15 cellular contexts compared by ENCODE assay signal in genomic region chr15:74840851-74841760, GRCh38. TPM values are rescaled to one million over a fixed set of nuclear protein-coding genes. Genes with fewer than 3 reads are reported as not detected.
DNase-seq lines count a peak whose midpoint lies in the region; ATAC-seq and TF ChIP-seq lines count a peak whose summit lies in the region.
"Had no signal": no experiment of that assay in that cellular context is flagged by ENCODE, and none has a peak within 500 bp of the region (broad histone marks: within the 10 kb centered on the region; RNA-seq: fewer than 3 reads in every experiment).

No MANE protein-coding gene starts in this region.

- H3K27ac Mint-ChIP-seq in CD8-positive, alpha-beta T cell = no peak overlapping the region
- H3K27ac Mint-ChIP-seq in activated naive CD8-positive, alpha-beta T cell treated with anti-CD3 and anti-CD28 coated beads, Interleukin-2, amount 50 U/mL, for 24 hours = peak overlapping the region; percentile 15
- peak overlapping the region in 1 of 2 donors; percentile 33 for H3K27ac Mint-ChIP-seq in natural killer cell

- peaks cover 9% of the 10 kb centered on the region for H3K36me3 ChIP-seq in CD8-positive, alpha-beta T cell (ENCODE audit: insufficient read depth, low read length)
- peaks cover 7% of the 10 kb centered on the region; the same call in 1 of the 2 replicates for H3K36me3 ChIP-seq in Karpas-422 (ENCODE audit: insufficient read depth, low read length)
- H3K36me3 ChIP-seq in PC-3 (ENCODE audit: low read depth, low read length) = no peaks in the 10 kb centered on the region

- no peaks in the 10 kb centered on the region for H3K27me3 ChIP-seq in CD8-positive, alpha-beta T cell (ENCODE audit: insufficient read depth, low read length)
- H3K27me3 ChIP-seq in Karpas-422 (ENCODE audit: low read length) (no peaks in the 10 kb centered on the region), PC-3 (ENCODE audit: low read length) (no peaks in the 10 kb centered on the region)
- H3K27me3 ChIP-seq: cardiac muscle cell, esophagus squamous epithelium had no signal

- peaks cover 41% of the 10 kb centered on the region for H3K4me1 ChIP-seq in CD8-positive, alpha-beta T cell (ENCODE audit: insufficient read depth, low read length)
- H3K4me1 ChIP-seq in Karpas-422 (ENCODE audit: low read length) (peaks cover 69% of the 10 kb centered on the region), PC-3 (ENCODE audit: insufficient read depth, low read length) (peaks cover 14% of the 10 kb centered on the region)

- H3K9ac ChIP-seq in Karpas-422 (ENCODE audit: low read length) = peak overlapping the region; percentile 98
- no peak overlapping the region for H3K9ac ChIP-seq in PC-3 (ENCODE audit: low read length)

- CTCF ChIA-PET in CD8-positive, alpha-beta T cell (lab: Charles Lee) = interaction anchor here (1.2 to 6.1 kb wide), 7 partner anchors 12 to 209 kb away, joined by 3 to 62 read pairs (median 4); partner anchors contain the start of gene FAM219B
- CTCF ChIA-PET in PC-3 (lab: Charles Lee) = no interaction called here

- H3K4me2 ChIP-seq in Karpas-422 (ENCODE audit: low read depth, low read length, poor library complexity, severe bottlenecking) = peak overlapping the region; percentile 83
- no peak overlapping the region for H3K4me2 ChIP-seq in PC-3 (ENCODE audit: low read length)

- H3K36me3 Mint-ChIP-seq in CD8-positive, alpha-beta T cell = peaks cover 40% of the 10 kb centered on the region
- peaks cover 7% of the 10 kb centered on the region for H3K36me3 Mint-ChIP-seq in activated naive CD8-positive, alpha-beta T cell treated with anti-CD3 and anti-CD28 coated beads, Interleukin-2, amount 50 U/mL, for 24 hours (ENCODE audit: low read depth)
- no peaks in the 10 kb centered on the region for H3K36me3 Mint-ChIP-seq in natural killer cell

- H3K27me3 Mint-ChIP-seq in CD8-positive, alpha-beta T cell (ENCODE audit: low read depth) = no peaks in the 10 kb centered on the region
- no peaks in the 10 kb centered on the region for H3K27me3 Mint-ChIP-seq in activated naive CD8-positive, alpha-beta T cell treated with anti-CD3 and anti-CD28 coated beads, Interleukin-2, amount 50 U/mL, for 24 hours
- no peaks in the 10 kb centered on the region for H3K27me3 Mint-ChIP-seq in natural killer cell (ENCODE audit: low read depth in 2 of 2)

- no peak overlapping the region for H2AFZ ChIP-seq in Karpas-422 (ENCODE audit: low read length)
- no peak overlapping the region for H2AFZ ChIP-seq in PC-3 (ENCODE audit: low read length)

- peak overlapping the region; percentile 91 for H3K4me3 Mint-ChIP-seq in CD8-positive, alpha-beta T cell
- H3K4me3 Mint-ChIP-seq in activated naive CD8-positive, alpha-beta T cell treated with anti-CD3 and anti-CD28 coated beads, Interleukin-2, amount 50 U/mL, for 24 hours = peak overlapping the region; percentile 89
- H3K4me3 Mint-ChIP-seq in natural killer cell = peak overlapping the region; percentile 37

- no peak for TF ChIP-seq CTCF in CD8-positive, alpha-beta T cell (IDR thresholded peaks at IDR 0.05)
- TF ChIP-seq CTCF in natural killer cell (IDR thresholded peaks at IDR 0.05) (no peak), PC-3 (conservative IDR thresholded peaks at IDR 0.05; ENCODE audit: low read depth, low read length) (no peak)

- no peak for ATAC-seq in CD8-positive, alpha-beta T cell
- no peak for ATAC-seq in activated naive CD8-positive, alpha-beta T cell treated with anti-CD3 and anti-CD28 coated beads, Interleukin-2, amount 50 U/mL, for 24 hours
- ATAC-seq in natural killer cell (no peak), PC-3 (no peak), HG02884 (IDR thresholded peaks at IDR 0.05; ENCODE audit: unreplicated experiment) (no peak)

- no peak overlapping the region for H3K4me3 ChIP-seq in CD8-positive, alpha-beta T cell (ENCODE audit: low read depth, low read length)
- H3K4me3 ChIP-seq in Karpas-422 (ENCODE audit: low read length) (peak overlapping the region; percentile 100; the same call in 1 of the 2 replicates), PC-3 (ENCODE audit: low read length) (no peak overlapping the region)
- H3K4me3 ChIP-seq: cardiac muscle cell had no signal

- no peaks in the 10 kb centered on the region for H3K9me3 ChIP-seq in CD8-positive, alpha-beta T cell (ENCODE audit: low read length)
- H3K9me3 ChIP-seq in Karpas-422 (ENCODE audit: low read length) (no peaks in the 10 kb centered on the region), PC-3 (ENCODE audit: low read length) (no peaks in the 10 kb centered on the region)
- H3K9me3 ChIP-seq: esophagus squamous epithelium had no signal

- POLR2A ChIA-PET in CD8-positive, alpha-beta T cell (lab: Charles Lee) = interaction anchor here (0.8 to 2.6 kb wide), 4 partner anchors 53 to 70 kb away, joined by 3 to 11 read pairs (median 6); no protein-coding TSS in a partner anchor
- POLR2A ChIA-PET in PC-3 (lab: Charles Lee; ENCODE audit: unreplicated experiment) = interaction anchor here (0.6 kb wide), 1 partner anchor 872 kb away, joined by 9 read pairs; no protein-coding TSS in a partner anchor

- no peaks in the 10 kb centered on the region for H3F3A ChIP-seq in PC-3 (ENCODE audit: low read length, unreplicated experiment)

- no peaks in the 10 kb centered on the region for H3K9me2 ChIP-seq in Karpas-422 (replicated peaks; ENCODE audit: insufficient read depth, low read length)
- H3K9me2 ChIP-seq in PC-3 (replicated peaks; ENCODE audit: low read length) = no peaks in the 10 kb centered on the region

- no TSS peak for BruUV-seq in PC-3 (replicated peaks; lab: Mats Ljungman, UMichigan)

- peak in 1 of 7 experiments; percentile 11 for DNase-seq in CD8-positive, alpha-beta T cell
- DNase-seq in Karpas-422 (peak; percentile 52), natural killer cell (no peak), PC-3 (no peak)
- DNase-seq in activated naive CD8-positive, alpha-beta T cell treated with anti-CD3 and anti-CD28 coated beads, Interleukin-2, amount 50 U/mL, for 24 hours = no peak
- DNase-seq in stimulated activated naive CD4-positive, alpha-beta T cell treated with Interleukin-2 at 50 U/mL for 16 hours (lab: John Stamatoyannopoulos, UW) = no peak
- DNase-seq: DMS 273 treated with DMSO at 0.1 percent for 48 hours; esophagus squamous epithelium; MM.1S; NCI-H2171 treated with DMSO at 0.1 percent for 48 hours; OCI-M1; stimulated activated CD4-positive, alpha-beta T cell treated with anti-CD3 and anti-CD28 coated beads, Interleukin-4, amount 100 ng/mL, for 1 hour had no signal

- H3K4me1 Mint-ChIP-seq in CD8-positive, alpha-beta T cell (ENCODE audit: low read depth) = peaks cover 44% of the 10 kb centered on the region
- H3K4me1 Mint-ChIP-seq in activated naive CD8-positive, alpha-beta T cell treated with anti-CD3 and anti-CD28 coated beads, Interleukin-2, amount 50 U/mL, for 24 hours = peaks cover 46% of the 10 kb centered on the region
- peaks cover 18 to 53% of the 10 kb centered on the region in 2 donors for H3K4me1 Mint-ChIP-seq in natural killer cell

- intact Hi-C loops in CD8-positive, alpha-beta T cell (cut with DNase I, micrococcal nuclease) = loop anchor here in 1 of 2 experiments (5.0 kb wide), 1 partner anchor 361 kb away; the partner anchor contains the start of gene C15orf39
- intact Hi-C loops in natural killer cell (cut with micrococcal nuclease) (loop anchor here (5.0 to 10.0 kb wide), 3 partner anchors 54 to 364 kb away; partner anchors contain the start of genes C15orf39 and FAM219B), PC-3 (cut with micrococcal nuclease) (loop anchor here (10.0 kb wide), 1 partner anchor 64 kb away; the partner anchor contains the start of gene FAM219B)

- H3K27ac ChIP-seq in CD8-positive, alpha-beta T cell (ENCODE audit: low read depth, low read length) = no peak overlapping the region
- H3K27ac ChIP-seq in Karpas-422 (ENCODE audit: low read length) (peak overlapping the region; percentile 76), PC-3 (ENCODE audit: low read length) (no peak overlapping the region)
- H3K27ac ChIP-seq: cardiac muscle cell had no signal

- peaks cover 16% of the 10 kb centered on the region for H3K79me2 ChIP-seq in Karpas-422 (ENCODE audit: low read length)
- H3K79me2 ChIP-seq in PC-3 (ENCODE audit: low read length) = 0 out of 2 replicates have a peak, but pooled peaks cover 5% of the 10 kb centered on the region

- H3K9me3 Mint-ChIP-seq in CD8-positive, alpha-beta T cell = no peaks in the 10 kb centered on the region
- H3K9me3 Mint-ChIP-seq in activated naive CD8-positive, alpha-beta T cell treated with anti-CD3 and anti-CD28 coated beads, Interleukin-2, amount 50 U/mL, for 24 hours = no peaks in the 10 kb centered on the region
- H3K9me3 Mint-ChIP-seq in natural killer cell = no peaks in the 10 kb centered on the region

- H4K20me1 ChIP-seq in Karpas-422 (ENCODE audit: insufficient read depth, low read depth, low read length) (0 out of 2 replicates have a peak, but pooled peaks cover 7% of the 10 kb centered on the region), PC-3 (ENCODE audit: low read length) (no peaks in the 10 kb centered on the region)

RNA-seq across cellular contexts. Expression of gene ULK3, which starts 1.9 kb away (rescaled TPM):
- 10 to 100 TPM; 34.3 to 35.1 TPM for total RNA-seq in CD8-positive, alpha-beta T cell
- 87.3 and 89.6 TPM in 2 replicates for total RNA-seq in Karpas-422 (2014; rRNA removed; shearing (Covaris generic); ENCODE audit: low replicate concordance)
- total RNA-seq in natural killer cell (10 to 100 TPM; 54.8 to 75.1 (median 64.7) TPM), PC-3 (2014; rRNA removed) (20.3 and 29.7 TPM in 2 replicates)

RNA-seq across cellular contexts. Expression of gene CPLX3, which starts 14.7 kb away (rescaled TPM):
- total RNA-seq in CD8-positive, alpha-beta T cell = under 1 TPM; 0.19 to 0.36 TPM
- 5.2 and 7.3 TPM in 2 replicates for total RNA-seq in Karpas-422 (2014; rRNA removed; shearing (Covaris generic); ENCODE audit: low replicate concordance)
- total RNA-seq in natural killer cell (under 1 TPM in 2 of 3 donors, not detected in 1; 0.16 to 0.93 TPM), PC-3 (2014; rRNA removed) (not detected in 2 replicates)
- total RNA-seq: cardiac muscle cell, mesenteric fat pad had no signal

RNA-seq across cellular contexts. Expression of gene LMAN1L, which starts 28.5 kb away (rescaled TPM):
- total RNA-seq in CD8-positive, alpha-beta T cell = not detected
- 3.3 and 4.3 TPM in 2 replicates for total RNA-seq in Karpas-422 (2014; rRNA removed; shearing (Covaris generic); ENCODE audit: low replicate concordance)
- total RNA-seq in natural killer cell (1 to 10 TPM in 1 of 3 donors, under 1 TPM in 2; 0.72 to 1.1 (median 0.94) TPM), PC-3 (2014; rRNA removed) (not detected in 2 replicates)
- total RNA-seq: cardiac muscle cell, mesenteric fat pad had no signal

RNA-seq across cellular contexts. Expression of gene SCAMP2, which starts 32.1 kb away (rescaled TPM):
- 10 to 100 TPM; 48.7 to 57.2 TPM for total RNA-seq in CD8-positive, alpha-beta T cell
- total RNA-seq in Karpas-422 (2014; rRNA removed; shearing (Covaris generic); ENCODE audit: low replicate concordance) = 37.1 and 54.9 TPM in 2 replicates
- total RNA-seq in natural killer cell (100 to 1,000 TPM in 1 of 3 donors, 10 to 100 TPM in 2; 78.8 to 101 (median 92.8) TPM), PC-3 (2014; rRNA removed) (30.1 and 39.1 TPM in 2 replicates)

RNA-seq across cellular contexts. Expression of gene MPI, which starts 48.7 kb away (rescaled TPM):
- total RNA-seq in CD8-positive, alpha-beta T cell = 10 to 100 TPM; 18.3 to 19.9 TPM
- total RNA-seq in Karpas-422 (2014; rRNA removed; shearing (Covaris generic); ENCODE audit: low replicate concordance) = 73.7 and 78.8 TPM in 2 replicates
- total RNA-seq in natural killer cell (10 to 100 TPM; 15.7 to 20.4 (median 18.8) TPM), PC-3 (2014; rRNA removed) (30.6 and 35.2 TPM in 2 replicates)

Comparison
In these comparisons a context has a peak if more than half of its experiments do, and no peak if none do; other contexts are left out.
1. H3K4me3 Mint-ChIP-seq: peak in every context shown above with its lines; median percentile 91 in CD8-positive, alpha-beta T cell; 89 in activated naive CD8-positive, alpha-beta T cell treated with anti-CD3 and anti-CD28 coated beads, Interleukin-2, amount 50 U/mL, for 24 hours; 37 in natural killer cell.